In the genomic region with DNA sequence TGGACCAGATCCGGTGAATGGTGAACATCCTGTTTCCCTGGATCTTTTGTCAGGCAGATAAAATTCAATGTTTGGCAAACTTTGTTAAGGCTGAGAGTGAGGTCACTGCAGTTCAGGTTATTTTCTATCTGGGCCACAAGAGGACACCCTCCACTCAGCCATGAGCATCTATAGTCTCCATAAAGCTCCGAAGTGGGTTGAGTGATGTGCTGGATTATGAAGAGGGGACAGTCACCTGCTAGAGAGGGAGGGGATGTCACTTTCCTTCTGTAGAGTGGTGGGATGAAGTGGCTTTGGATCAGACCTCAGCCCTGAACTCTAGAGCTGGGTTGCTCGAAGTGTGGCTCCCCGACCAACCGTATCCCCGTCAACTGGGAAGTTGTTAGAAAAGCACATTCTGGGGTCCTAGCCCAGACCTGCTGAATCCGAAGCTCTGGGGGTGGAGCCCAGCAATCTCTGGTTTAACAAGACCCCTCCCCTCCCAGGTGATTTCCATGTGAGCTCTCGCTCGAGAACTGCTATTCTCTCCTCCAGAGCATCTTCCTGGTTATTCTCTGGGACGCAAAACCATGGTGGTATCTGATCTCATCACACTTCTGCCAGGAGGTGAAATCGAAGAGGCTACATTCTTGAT, we compare ENCODE assay signal across 8 cellular contexts. TPM values are rescaled to one million over a fixed set of nuclear protein-coding genes. Genes with fewer than 3 reads are reported as not detected.
A peak's percentile ranks its signal among the peaks of the same experiment; 100 is the strongest.
DNase-seq lines count a peak whose midpoint lies in the region; ATAC-seq and TF ChIP-seq lines count a peak whose summit lies in the region.

No MANE protein-coding gene starts in this region.

- peaks cover 21% of the 10 kb centered on the region for H3K27me3 Mint-ChIP-seq in stimulated activated naive CD8-positive, alpha-beta T cell treated with anti-CD3 and anti-CD28 coated beads, Interleukin-15, amount 100 ng/mL, for 72 hours

- H3K27ac Mint-ChIP-seq in stimulated activated naive CD8-positive, alpha-beta T cell treated with anti-CD3 and anti-CD28 coated beads, Interleukin-15, amount 100 ng/mL, for 72 hours: no peak overlapping the region

- no peak overlapping the region for H3K27ac ChIP-seq in transverse colon

- peaks cover 16% of the 10 kb centered on the region for H3K4me1 Mint-ChIP-seq in stimulated activated naive CD8-positive, alpha-beta T cell treated with anti-CD3 and anti-CD28 coated beads, Interleukin-15, amount 100 ng/mL, for 72 hours

- no peak for TF ChIP-seq POLR2A in transverse colon (IDR thresholded peaks at IDR 0.05)

- in situ Hi-C loops in astrocyte of the spinal cord (cut with HindIII; ENCODE audit: low sequenced_read_pairs): no loop called here
- in situ Hi-C loops in transverse colon (cut with MboI; ENCODE audit: low pct_ligation_motif_present in 1 of 4, low pct_unique_long_range_greater_than_20kb in 1 of 4, low sequenced_read_pairs in 3 of 4): loop anchor here in 1 of 4 donors (10.0 kb wide), 1 partner anchor 167 kb away; no protein-coding TSS in a partner anchor

- 53 to 67% methylated on average over 3 to 11 of the region's 11 CpGs for WGBS in transverse colon (ENCODE audit: low coverage in 1 of 2), 2 donors

- TF ChIP-seq CTCF in astrocyte of the spinal cord (IDR thresholded peaks at IDR 0.05; ENCODE audit: low read depth, low read length) (peak; percentile 75), transverse colon (IDR thresholded peaks at IDR 0.05) (peak; percentile 44 to 65 (median 47))

- no peaks in the 10 kb centered on the region for H3K9me3 ChIP-seq in transverse colon

- no peaks in the 10 kb centered on the region for H3K36me3 ChIP-seq in transverse colon

- no peaks in the 10 kb centered on the region for H3K9me3 Mint-ChIP-seq in stimulated activated naive CD8-positive, alpha-beta T cell treated with anti-CD3 and anti-CD28 coated beads, Interleukin-15, amount 100 ng/mL, for 72 hours

- peaks cover 0 to 15% (median under 1%) of the 10 kb centered on the region in 4 donors for H3K4me1 ChIP-seq in transverse colon

- peak; percentile 54 for ATAC-seq in stimulated activated naive CD8-positive, alpha-beta T cell treated with anti-CD3 and anti-CD28 coated beads, Interleukin-15, amount 100 ng/mL, for 72 hours
- ATAC-seq in stimulated activated naive CD8-positive, alpha-beta T cell treated with anti-CD3 and anti-CD28 coated beads, Interleukin-15, Interleukin-2, amounts not matched to agents 100 U/mL and 50 U/mL, for 24 hours: no peak
- ATAC-seq in HG03108 (IDR thresholded peaks at IDR 0.05; ENCODE audit: unreplicated experiment): no peak

- intact Hi-C loops in transverse colon (cut with DNase I; ENCODE audit: low total_unique reads): loop anchor here (5.0 kb wide), 2 partner anchors 150 to 165 kb away; no protein-coding TSS in a partner anchor

- TF ChIP-seq EP300 in transverse colon (IDR thresholded peaks at IDR 0.05; ENCODE audit: low read depth): no peak

- H3K4me3 ChIP-seq in astrocyte of the spinal cord (ENCODE audit: low read depth, low read length) (no peak overlapping the region), transverse colon (no peak overlapping the region)

- H3K27me3 ChIP-seq in transverse colon: no peaks in the 10 kb centered on the region

- DNase-seq in stimulated activated naive CD8-positive, alpha-beta T cell treated with anti-CD3 and anti-CD28 coated beads, Interleukin-15, amount 100 ng/mL, for 72 hours: no peak
- DNase-seq in stimulated activated naive CD8-positive, alpha-beta T cell treated with anti-CD3 and anti-CD28 coated beads, Interleukin-15, Interleukin-2, amounts not matched to agents 100 U/mL and 50 U/mL, for 24 hours: no peak
- DNase-seq in NCI-H1694 treated with DMSO at 0.1 percent for 48 hours (lab: John Stamatoyannopoulos, UW) (peak; percentile 6), astrocyte of the spinal cord (ENCODE audit: low read depth, low spot score) (peak; percentile 60), iris pigment epithelial cell (ENCODE audit: low read depth) (peak; percentile 76), transverse colon (no peak), T-helper 9 cell (no peak)

- H3K4me3 Mint-ChIP-seq in stimulated activated naive CD8-positive, alpha-beta T cell treated with anti-CD3 and anti-CD28 coated beads, Interleukin-15, amount 100 ng/mL, for 72 hours: no peak overlapping the region

RNA-seq across cellular contexts. Expression of a gene that starts 31.8 kb away (rescaled TPM):
- under 1 TPM in 2 of 4 donors, not detected in 2; 0.32 to 0.41 TPM for total RNA-seq in transverse colon

RNA-seq across cellular contexts. Expression of a gene that starts 52.5 kb away (rescaled TPM):
- total RNA-seq in transverse colon: 10 to 100 TPM; 61.0 to 76.7 (median 61.2) TPM

Comparison
In these comparisons a context has a peak if more than half of its experiments do, and no peak if none do; other contexts are left out.
1. DNase-seq: peak in NCI-H1694 treated with DMSO at 0.1 percent for 48 hours (single experiment), astrocyte of the spinal cord (single experiment) and iris pigment epithelial cell (single experiment); none in stimulated activated naive CD8-positive, alpha-beta T cell treated with anti-CD3 and anti-CD28 coated beads, Interleukin-15, amount 100 ng/mL, for 72 hours (0 of 2), stimulated activated naive CD8-positive, alpha-beta T cell treated with anti-CD3 and anti-CD28 coated beads, Interleukin-15, Interleukin-2, amounts not matched to agents 100 U/mL and 50 U/mL, for 24 hours (single experiment), transverse colon (single experiment) and T-helper 9 cell (single experiment).